16 cellular contexts compared by ENCODE assay signal in genomic region chr9:110187126-110187525, GRCh38. TPM values are rescaled to one million over a fixed set of nuclear protein-coding genes. Genes with fewer than 3 reads are reported as not detected.
A peak's percentile ranks its signal among the peaks of the same experiment; 100 is the strongest.
DNase-seq lines count a peak whose midpoint lies in the region; ATAC-seq and TF ChIP-seq lines count a peak whose summit lies in the region.
"Had no signal": no experiment of that assay in that cellular context is flagged by ENCODE, and none has a peak within 500 bp of the region (broad histone marks: within the 10 kb centered on the region; RNA-seq: fewer than 3 reads in every experiment).

No MANE protein-coding gene starts in this region.

- H3K27ac ChIP-seq in heart right ventricle (peak overlapping the region in 1 of 10 donors; percentile 4), VCaP (peak overlapping the region; percentile 94; the same call in 1 of the 2 replicates), upper lobe of left lung (peak overlapping the region in 2 of 4 donors; percentile 82 to 84)
- H3K27ac ChIP-seq: BLaER1 had no signal

- intact Hi-C loops in heart right ventricle (cut with DNase I) (loop anchor here in 3 of 10 donors (10.0 kb wide), 1 partner anchor 438 kb away; no protein-coding TSS in a partner anchor), Right ventricle myocardium superior (cut with DNase I) (no loop called here)

- TF ChIP-seq CTCF in heart right ventricle (IDR thresholded peaks at IDR 0.05) (no peak), VCaP (conservative IDR thresholded peaks at IDR 0.05) (no peak), upper lobe of left lung (IDR thresholded peaks at IDR 0.05) (no peak)

- H3K27me3 ChIP-seq in heart right ventricle (no peaks in the 10 kb centered on the region), upper lobe of left lung (no peaks in the 10 kb centered on the region)
- H3K27me3 ChIP-seq: BLaER1 had no signal

- no peak overlapping the region for H3K27ac Mint-ChIP-seq in T-helper 2 cell treated with Interferon-gamma antibody and Interleukin-4, amounts not matched to agents 5 μg/mL and 100 μg/mL, for 36 hours
- H3K27ac Mint-ChIP-seq: CD8-positive, alpha-beta memory T cell had no signal

- H3K9me3 ChIP-seq in heart right ventricle = no peaks in the 10 kb centered on the region
- H3K9me3 ChIP-seq in upper lobe of left lung = no peaks in the 10 kb centered on the region
- H3K9me3 ChIP-seq: BLaER1, HAP-1 had no signal

- peak in 5 of 8 donors; percentile 25 to 52 (median 32) for ATAC-seq in heart right ventricle
- ATAC-seq in Right ventricle myocardium superior (ENCODE audit: poor library complexity) = no peak
- ATAC-seq in upper lobe of left lung (ENCODE audit: low FRiP score in 2 of 2) = no peak

- WGBS in heart right ventricle, 2 donors = 53 to 64% methylated on average over 2 of the region's 2 CpGs
- WGBS in upper lobe of left lung, 2 donors = 53 to 60% methylated on average over 2 of the region's 2 CpGs

- no peaks in the 10 kb centered on the region for H3K36me3 Mint-ChIP-seq in T-helper 2 cell treated with Interferon-gamma antibody and Interleukin-4, amounts not matched to agents 5 μg/mL and 100 μg/mL, for 36 hours (ENCODE audit: low read depth)
- H3K36me3 Mint-ChIP-seq: CD8-positive, alpha-beta memory T cell had no signal

- H3K36me3 ChIP-seq in heart right ventricle (no peaks in the 10 kb centered on the region), upper lobe of left lung (no peaks in the 10 kb centered on the region)
- H3K36me3 ChIP-seq: BLaER1, HAP-1 had no signal

- no peak for DNase-seq in heart right ventricle
- DNase-seq in Right ventricle myocardium superior = no peak
- peak; percentile 22 to 89 for DNase-seq in lung microvascular endothelial cell (ENCODE audit: low read depth in 2 of 2)
- DNase-seq in superior temporal gyrus (ENCODE audit: extremely low spot score) = peak; percentile 53
- no peak for DNase-seq in NCI-H2081 (lab: John Stamatoyannopoulos, UW)
- no peak for DNase-seq in T-helper 2 cell treated with Interferon-gamma antibody and Interleukin-4, amounts not matched to agents 5 μg/mL and 100 μg/mL, for 36 hours (ENCODE audit: low spot score)
- no peak for DNase-seq in upper lobe of left lung
- DNase-seq: 8988T; AML-193; CD8-positive, alpha-beta memory T cell had no signal

- H3K4me1 Mint-ChIP-seq in T-helper 2 cell treated with Interferon-gamma antibody and Interleukin-4, amounts not matched to agents 5 μg/mL and 100 μg/mL, for 36 hours (ENCODE audit: low read depth) = peaks cover 20% of the 10 kb centered on the region
- H3K4me1 Mint-ChIP-seq: CD8-positive, alpha-beta memory T cell had no signal

- TF ChIP-seq EP300 in upper lobe of left lung (IDR thresholded peaks at IDR 0.05) = no peak

- H3K4me3 Mint-ChIP-seq in T-helper 2 cell treated with Interferon-gamma antibody and Interleukin-4, amounts not matched to agents 5 μg/mL and 100 μg/mL, for 36 hours = no peak overlapping the region
- H3K4me3 Mint-ChIP-seq: CD8-positive, alpha-beta memory T cell had no signal

- H3K27me3 Mint-ChIP-seq in T-helper 2 cell treated with Interferon-gamma antibody and Interleukin-4, amounts not matched to agents 5 μg/mL and 100 μg/mL, for 36 hours (ENCODE audit: low read depth) = no peaks in the 10 kb centered on the region

- no peaks in the 10 kb centered on the region for H3K9me3 Mint-ChIP-seq in T-helper 2 cell treated with Interferon-gamma antibody and Interleukin-4, amounts not matched to agents 5 μg/mL and 100 μg/mL, for 36 hours
- H3K9me3 Mint-ChIP-seq: CD8-positive, alpha-beta memory T cell had no signal

- no peak overlapping the region for H3K4me3 ChIP-seq in heart right ventricle
- no peak overlapping the region for H3K4me3 ChIP-seq in upper lobe of left lung
- H3K4me3 ChIP-seq: BLaER1, HAP-1 had no signal

- no peak for TF ChIP-seq POLR2A in upper lobe of left lung (IDR thresholded peaks at IDR 0.05)

- H3K4me1 ChIP-seq in heart right ventricle (peaks cover 0 to 19% (median 0%) of the 10 kb centered on the region in 9 donors), upper lobe of left lung (peaks cover 21 to 42% (median 37%) of the 10 kb centered on the region in 4 donors)
- H3K4me1 ChIP-seq: HAP-1 had no signal

RNA-seq across cellular contexts. Expression of gene C9orf152, which starts 20.8 kb away (rescaled TPM):
- total RNA-seq in heart right ventricle = not detected
- polyA plus RNA-seq in heart right ventricle = not detected
- not detected for total RNA-seq in Right ventricle myocardium superior
- not detected in 2 replicates for total RNA-seq in lung microvascular endothelial cell
- 10 to 100 TPM in 5 of 6 donors, 1 to 10 TPM in 1; 6.3 to 26.3 (median 15.9) TPM for total RNA-seq in upper lobe of left lung
- total RNA-seq: CD8-positive, alpha-beta memory T cell; Daoy; H1; HT1080 had no signal
- polyA plus RNA-seq: CD8-positive, alpha-beta memory T cell; H1 had no signal

Comparison
In these comparisons a context has a peak if more than half of its experiments do, and no peak if none do; other contexts are left out.
1. ATAC-seq: peak in heart right ventricle (5 of 8); none in Right ventricle myocardium superior (single experiment) and upper lobe of left lung (0 of 2).
2. DNase-seq: peak in lung microvascular endothelial cell (2 of 2) and superior temporal gyrus (single experiment); none in heart right ventricle (0 of 2), Right ventricle myocardium superior (single experiment), NCI-H2081 (0 of 2), T-helper 2 cell treated with Interferon-gamma antibody and Interleukin-4, amounts not matched to agents 5 μg/mL and 100 μg/mL, for 36 hours (single experiment) and upper lobe of left lung (0 of 2).